9 cellular contexts compared by ENCODE assay signal in the genomic region with DNA sequence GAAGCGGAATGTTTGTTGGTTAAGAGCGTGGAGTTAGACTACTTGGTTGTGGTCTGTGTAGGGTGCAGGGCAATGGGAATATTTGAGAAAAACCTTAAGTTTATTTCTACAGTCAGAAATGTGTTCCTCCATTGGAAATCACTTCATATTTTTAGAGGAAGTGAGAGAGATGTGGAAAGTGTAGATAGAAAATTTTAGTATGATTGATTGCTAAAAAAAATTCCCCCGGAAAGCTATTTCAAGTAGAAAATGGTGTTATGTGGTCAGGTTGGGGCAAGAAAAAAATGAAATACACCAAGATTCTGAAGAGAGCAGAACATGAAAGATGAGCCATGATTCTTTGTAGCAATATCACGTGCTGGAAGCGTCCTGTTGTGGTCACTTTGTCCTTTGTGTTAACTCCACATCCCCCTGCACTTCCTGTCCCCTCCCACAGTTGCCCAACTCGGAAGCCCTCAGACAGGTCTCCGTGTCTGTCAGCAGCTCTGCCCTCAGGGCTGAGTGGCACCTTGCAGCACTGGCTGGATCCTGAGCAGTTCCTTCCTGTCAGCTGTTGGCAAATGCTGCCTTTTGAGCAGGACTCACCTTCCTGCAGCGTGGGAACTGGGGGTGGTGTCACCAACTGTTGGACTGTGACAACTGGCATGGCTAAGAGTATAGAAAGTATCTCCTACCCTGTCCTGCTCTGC.
DNase-seq lines count a peak whose midpoint lies in the region; ATAC-seq, FAIRE-seq and TF ChIP-seq lines count a peak whose summit lies in the region.
"Had no signal": no experiment of that assay in that cellular context is flagged by ENCODE, and none has a peak within 500 bp of the region (broad histone marks: within the 10 kb centered on the region; RNA-seq: fewer than 3 reads in every experiment).

No MANE protein-coding gene starts in this region.

- no peaks in the 10 kb centered on the region for H3K9me3 ChIP-seq in CD8-positive, alpha-beta T cell (ENCODE audit: low read length)
- H3K9me3 ChIP-seq: psoas muscle had no signal

- CTCF ChIA-PET in CD8-positive, alpha-beta T cell (lab: Charles Lee) = interaction anchor here (1.3 kb wide), 1 partner anchor 20 kb away, joined by 3 read pairs; no protein-coding TSS in a partner anchor

- H3K4me3 Mint-ChIP-seq in CD8-positive, alpha-beta T cell = no peak overlapping the region

- no peak overlapping the region for H3K4me3 ChIP-seq in CD8-positive, alpha-beta T cell (ENCODE audit: low read depth, low read length)
- H3K4me3 ChIP-seq in bronchial epithelial cell (ENCODE audit: low read depth, low read length) = no peak overlapping the region
- H3K4me3 ChIP-seq: psoas muscle had no signal

- no peak for TF ChIP-seq CTCF in CD8-positive, alpha-beta T cell (IDR thresholded peaks at IDR 0.05)
- no peak for TF ChIP-seq CTCF in bronchial epithelial cell (IDR thresholded peaks at IDR 0.05; ENCODE audit: insufficient read depth, low read length, severe bottlenecking)

- no peak for ATAC-seq in CD8-positive, alpha-beta T cell
- peak; percentile 57 for ATAC-seq in HG03460 (IDR thresholded peaks at IDR 0.05; ENCODE audit: unreplicated experiment)

- H3K27me3 ChIP-seq in CD8-positive, alpha-beta T cell (ENCODE audit: insufficient read depth, low read length) = no peaks in the 10 kb centered on the region
- no peaks in the 10 kb centered on the region for H3K27me3 ChIP-seq in bronchial epithelial cell (ENCODE audit: control insufficient read depth, insufficient read depth, low read length)

- POLR2A ChIA-PET in CD8-positive, alpha-beta T cell (lab: Charles Lee) = no interaction called here

- DNase-seq in CD8-positive, alpha-beta T cell = peak in 4 of 7 experiments; percentile 9 to 51 (median 16)
- DNase-seq in GM19238 (ENCODE audit: insufficient read length, low spot score) (peak; percentile 21), bronchial epithelial cell (ENCODE audit: low read depth) (no peak), HPDE6-E6E7 (ENCODE audit: extremely low spot score) (no peak), mesenteric fat pad (ENCODE audit: low spot score) (no peak), hypothalamus (lab: John Stamatoyannopoulos, UW) (no peak), NCI-H1092 (lab: John Stamatoyannopoulos, UW) (no peak)
- DNase-seq: psoas muscle had no signal

- peaks cover 14% of the 10 kb centered on the region for H3K4me1 ChIP-seq in CD8-positive, alpha-beta T cell (ENCODE audit: insufficient read depth, low read length)
- H3K4me1 ChIP-seq: psoas muscle had no signal

- H3K27ac Mint-ChIP-seq in CD8-positive, alpha-beta T cell = peak overlapping the region; percentile 58

- H3K36me3 ChIP-seq in CD8-positive, alpha-beta T cell (ENCODE audit: insufficient read depth, low read length) = no peaks in the 10 kb centered on the region
- no peaks in the 10 kb centered on the region for H3K36me3 ChIP-seq in bronchial epithelial cell (ENCODE audit: control insufficient read depth, insufficient read depth, low read length)

- H3K27ac ChIP-seq in CD8-positive, alpha-beta T cell (ENCODE audit: low read depth, low read length) = no peak overlapping the region
- H3K27ac ChIP-seq: psoas muscle had no signal

- H3K36me3 Mint-ChIP-seq in CD8-positive, alpha-beta T cell = no peaks in the 10 kb centered on the region

- intact Hi-C loops in CD8-positive, alpha-beta T cell (cut with DNase I, micrococcal nuclease) = no loop called here

- FAIRE-seq in bronchial epithelial cell (lab: Jason Lieb, UNC) = peak; percentile 90

- H3K9me3 Mint-ChIP-seq in CD8-positive, alpha-beta T cell = no peaks in the 10 kb centered on the region

- peaks cover 15% of the 10 kb centered on the region for H3K4me1 Mint-ChIP-seq in CD8-positive, alpha-beta T cell (ENCODE audit: low read depth)

- H3K27me3 Mint-ChIP-seq in CD8-positive, alpha-beta T cell (ENCODE audit: low read depth) = peaks cover 2% of the 10 kb centered on the region

Comparison
In these comparisons a context has a peak if more than half of its experiments do, and no peak if none do; other contexts are left out.
1. DNase-seq: peak in CD8-positive, alpha-beta T cell (4 of 7) and GM19238 (single experiment); none in bronchial epithelial cell (single experiment), HPDE6-E6E7 (single experiment), mesenteric fat pad (single experiment), hypothalamus (0 of 51) and NCI-H1092 (single experiment).